34 cellular contexts compared by ENCODE assay signal in the genomic region with DNA sequence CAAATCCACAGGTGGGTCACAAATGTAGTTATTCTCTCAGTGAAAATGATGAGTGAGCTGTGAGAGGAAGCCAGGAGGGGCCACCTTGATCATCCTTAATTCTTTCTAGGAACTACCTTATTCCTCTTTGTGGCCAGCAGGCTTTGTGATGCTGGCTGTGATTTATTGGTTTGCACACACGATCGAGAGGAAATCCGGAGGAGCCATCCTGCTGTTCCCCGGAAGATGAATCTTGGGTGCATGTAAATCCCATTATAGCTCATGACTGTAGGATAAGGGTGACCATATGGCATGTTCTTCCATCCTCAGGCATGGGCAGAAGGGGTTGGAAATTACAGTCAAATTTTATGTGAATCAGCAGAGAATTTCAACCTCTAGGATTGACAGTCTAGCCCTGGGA.
"Had no signal": no experiment of that assay in that cellular context is flagged by ENCODE, and none has a peak within 500 bp of the region (broad histone marks: within the 10 kb centered on the region; RNA-seq: fewer than 3 reads in every experiment).

No MANE protein-coding gene starts in this region.

- H3K4me3 Mint-ChIP-seq: activated CD4-positive, alpha-beta memory T cell treated with anti-CD3 and anti-CD28 coated beads, Interleukin-2, amount 10 ng/mL, durations not matched to agents 7 days and 5 days; activated CD8-positive, alpha-beta memory T cell treated with anti-CD3 and anti-CD28 coated beads, Interleukin-2, amount 10 ng/mL, durations not matched to agents 7 days and 5 days; activated naive CD4-positive, alpha-beta T cell treated with anti-CD3 and anti-CD28 coated beads, Interleukin-2, amount 10 ng/mL, durations not matched to agents 7 days and 5 days; activated naive CD8-positive, alpha-beta T cell; activated naive CD8-positive, alpha-beta T cell treated with anti-CD3 and anti-CD28 coated beads, Interleukin-2, amount 50 U/mL, for 24 hours had no signal

- H3K36me3 Mint-ChIP-seq: activated CD8-positive, alpha-beta memory T cell treated with anti-CD3 and anti-CD28 coated beads, Interleukin-2, amount 10 ng/mL, durations not matched to agents 7 days and 5 days; activated naive CD4-positive, alpha-beta T cell treated with anti-CD3 and anti-CD28 coated beads, Interleukin-2, amount 10 ng/mL, durations not matched to agents 7 days and 5 days; activated naive CD8-positive, alpha-beta T cell; T-cell had no signal

- H3K9me3 ChIP-seq: ascending aorta, Peyer's patch, SK-N-SH had no signal

- H3K27ac Mint-ChIP-seq: activated CD4-positive, alpha-beta memory T cell treated with anti-CD3 and anti-CD28 coated beads, Interleukin-2, amount 10 ng/mL, durations not matched to agents 7 days and 5 days; activated CD8-positive, alpha-beta memory T cell treated with anti-CD3 and anti-CD28 coated beads, Interleukin-2, amount 10 ng/mL, durations not matched to agents 7 days and 5 days; activated naive CD4-positive, alpha-beta T cell treated with anti-CD3 and anti-CD28 coated beads, Interleukin-2, amount 10 ng/mL, durations not matched to agents 7 days and 5 days; activated naive CD8-positive, alpha-beta T cell; activated naive CD8-positive, alpha-beta T cell treated with anti-CD3 and anti-CD28 coated beads, Interleukin-2, amount 50 U/mL, for 24 hours; T-cell had no signal

- H3K9ac ChIP-seq: KMS-11, SK-N-SH had no signal

- H3K4me1 ChIP-seq: ascending aorta, Peyer's patch had no signal

- H3K27ac ChIP-seq: ascending aorta, cardiac muscle cell, KMS-11, Peyer's patch, SJSA1, VCaP had no signal

- H3K4me2 ChIP-seq: KMS-11, SK-N-SH had no signal

- H3K4me3 ChIP-seq: ascending aorta, cardiac muscle cell, Peyer's patch, SJSA1 had no signal

- H3K36me3 ChIP-seq: ascending aorta, cardiac muscle cell, Peyer's patch, SJSA1 had no signal

- H3K27me3 Mint-ChIP-seq: activated CD4-positive, alpha-beta memory T cell treated with anti-CD3 and anti-CD28 coated beads, Interleukin-2, amount 10 ng/mL, durations not matched to agents 7 days and 5 days; activated CD8-positive, alpha-beta memory T cell treated with anti-CD3 and anti-CD28 coated beads, Interleukin-2, amount 10 ng/mL, durations not matched to agents 7 days and 5 days; activated naive CD4-positive, alpha-beta T cell treated with anti-CD3 and anti-CD28 coated beads, Interleukin-2, amount 10 ng/mL, durations not matched to agents 7 days and 5 days; activated naive CD8-positive, alpha-beta T cell; activated naive CD8-positive, alpha-beta T cell treated with anti-CD3 and anti-CD28 coated beads, Interleukin-2, amount 50 U/mL, for 24 hours; T-cell had no signal

- H3K27me3 ChIP-seq: ascending aorta, cardiac muscle cell, Peyer's patch, SJSA1 had no signal

- ATAC-seq: activated CD8-positive, alpha-beta memory T cell treated with anti-CD3 and anti-CD28 coated beads, Interleukin-2, amount 10 ng/mL, durations not matched to agents 7 days and 5 days; activated naive CD8-positive, alpha-beta T cell treated with anti-CD3 and anti-CD28 coated beads, Interleukin-2, amount 50 U/mL, for 24 hours; T-cell had no signal

- DNase-seq: activated CD4-positive, alpha-beta memory T cell treated with anti-CD3 and anti-CD28 coated beads, Interleukin-2, amount 10 ng/mL, durations not matched to agents 7 days and 5 days; activated CD4-positive, alpha-beta T cell treated with anti-CD3 and anti-CD28 coated beads for 1 hour; activated CD4-positive, alpha-beta T cell treated with anti-CD3 and anti-CD28 coated beads for 48 hours; activated CD4-positive, CD25-positive, alpha-beta regulatory T cell; activated CD8-positive, alpha-beta memory T cell treated with anti-CD3 and anti-CD28 coated beads for 24 hours; activated CD8-positive, alpha-beta memory T cell treated with anti-CD3 and anti-CD28 coated beads, Interleukin-2, amount 10 ng/mL, durations not matched to agents 7 days and 5 days; activated CD8-positive, alpha-beta memory T cell treated with anti-CD3 and anti-CD28 coated beads, Interleukin-2, amount 50 U/mL, for 48 hours; activated effector memory CD4-positive, alpha-beta T cell treated with Interleukin-2 at 50 U/mL for 16 hours; activated naive CD4-positive, alpha-beta T cell treated with anti-CD3 and anti-CD28 coated beads, Interleukin-2, amount 10 ng/mL, durations not matched to agents 7 days and 5 days; activated naive CD8-positive, alpha-beta T cell treated with anti-CD3 and anti-CD28 coated beads, Interleukin-2, amount 50 U/mL, for 24 hours; activated T-cell treated with anti-CD3 and anti-CD28 coated beads, Interleukin-2, amount 50 U/mL, for 48 hours; MM.1S; MV-4-11; NCI-H1092; NCI-H1436 treated with DMSO at 0.1 percent for 48 hours; NCI-H1694 treated with DMSO at 0.1 percent for 48 hours; NCI-H2029; NCI-H345; NCI-H526 treated with DMSO at 0.1 percent for 48 hours; NK-92 treated with Interleukin-12 subunit alpha and Interleukin-12 subunit beta, amount 100 ng/mL, for 24 hours; PC-3; Peyer's patch; RPMI8226; SHP77 treated with DMSO at 0.1 percent for 48 hours; SK-N-SH; T-cell; T-helper 2 cell; T-helper 9 cell had no signal
